Comparison of ENCODE assay signal across 2 cellular contexts in the genomic region with DNA sequence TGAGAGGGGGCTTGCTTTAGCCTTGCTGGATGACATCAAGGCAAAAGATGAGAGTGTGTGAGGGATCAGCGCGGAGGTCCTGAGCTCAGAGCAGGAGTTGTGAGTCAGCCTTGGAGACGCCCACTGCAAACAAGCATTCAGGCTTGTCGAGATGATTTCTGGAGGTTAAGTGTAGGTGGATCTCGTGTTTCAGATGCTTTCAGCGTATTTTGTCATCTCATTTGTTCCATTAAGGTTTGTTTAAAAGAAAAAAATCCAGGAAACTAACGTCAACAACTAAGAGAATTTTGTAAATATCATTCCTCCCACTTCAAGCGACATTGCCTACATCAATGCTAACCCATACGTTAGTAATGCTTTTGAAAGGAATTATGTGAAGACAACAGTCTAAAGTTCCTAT.
TF ChIP-seq lines count a peak whose summit lies in the region.

No MANE protein-coding gene starts in this region.

TF ChIP-seq in SK-N-SH treated with all-trans-retinoic acid at 6 μM for 48 hours, 23 proteins besides CTCF, POLR2A, EP300 and RAD21 (continued from another document):
- TF ChIP-seq, protein P1, sequence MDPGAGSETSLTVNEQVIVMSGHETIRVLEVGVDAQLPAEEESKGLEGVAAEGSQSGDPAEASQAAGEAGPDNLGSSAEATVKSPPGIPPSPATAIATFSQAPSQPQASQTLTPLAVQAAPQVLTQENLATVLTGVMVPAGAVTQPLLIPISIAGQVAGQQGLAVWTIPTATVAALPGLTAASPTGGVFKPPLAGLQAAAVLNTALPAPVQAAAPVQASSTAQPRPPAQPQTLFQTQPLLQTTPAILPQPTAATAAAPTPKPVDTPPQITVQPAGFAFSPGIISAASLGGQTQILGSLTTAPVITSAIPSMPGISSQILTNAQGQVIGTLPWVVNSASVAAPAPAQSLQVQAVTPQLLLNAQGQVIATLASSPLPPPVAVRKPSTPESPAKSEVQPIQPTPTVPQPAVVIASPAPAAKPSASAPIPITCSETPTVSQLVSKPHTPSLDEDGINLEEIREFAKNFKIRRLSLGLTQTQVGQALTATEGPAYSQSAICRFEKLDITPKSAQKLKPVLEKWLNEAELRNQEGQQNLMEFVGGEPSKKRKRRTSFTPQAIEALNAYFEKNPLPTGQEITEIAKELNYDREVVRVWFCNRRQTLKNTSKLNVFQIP (CRISPR knock-in tag; IDR thresholded peaks at IDR 0.05; ENCODE audit: borderline replicate concordance, low read depth): no peak
- no peak for TF ChIP-seq TOX (CRISPR knock-in tag; IDR thresholded peaks at IDR 0.05; ENCODE audit: borderline replicate concordance)
- TF ChIP-seq, protein P2, sequence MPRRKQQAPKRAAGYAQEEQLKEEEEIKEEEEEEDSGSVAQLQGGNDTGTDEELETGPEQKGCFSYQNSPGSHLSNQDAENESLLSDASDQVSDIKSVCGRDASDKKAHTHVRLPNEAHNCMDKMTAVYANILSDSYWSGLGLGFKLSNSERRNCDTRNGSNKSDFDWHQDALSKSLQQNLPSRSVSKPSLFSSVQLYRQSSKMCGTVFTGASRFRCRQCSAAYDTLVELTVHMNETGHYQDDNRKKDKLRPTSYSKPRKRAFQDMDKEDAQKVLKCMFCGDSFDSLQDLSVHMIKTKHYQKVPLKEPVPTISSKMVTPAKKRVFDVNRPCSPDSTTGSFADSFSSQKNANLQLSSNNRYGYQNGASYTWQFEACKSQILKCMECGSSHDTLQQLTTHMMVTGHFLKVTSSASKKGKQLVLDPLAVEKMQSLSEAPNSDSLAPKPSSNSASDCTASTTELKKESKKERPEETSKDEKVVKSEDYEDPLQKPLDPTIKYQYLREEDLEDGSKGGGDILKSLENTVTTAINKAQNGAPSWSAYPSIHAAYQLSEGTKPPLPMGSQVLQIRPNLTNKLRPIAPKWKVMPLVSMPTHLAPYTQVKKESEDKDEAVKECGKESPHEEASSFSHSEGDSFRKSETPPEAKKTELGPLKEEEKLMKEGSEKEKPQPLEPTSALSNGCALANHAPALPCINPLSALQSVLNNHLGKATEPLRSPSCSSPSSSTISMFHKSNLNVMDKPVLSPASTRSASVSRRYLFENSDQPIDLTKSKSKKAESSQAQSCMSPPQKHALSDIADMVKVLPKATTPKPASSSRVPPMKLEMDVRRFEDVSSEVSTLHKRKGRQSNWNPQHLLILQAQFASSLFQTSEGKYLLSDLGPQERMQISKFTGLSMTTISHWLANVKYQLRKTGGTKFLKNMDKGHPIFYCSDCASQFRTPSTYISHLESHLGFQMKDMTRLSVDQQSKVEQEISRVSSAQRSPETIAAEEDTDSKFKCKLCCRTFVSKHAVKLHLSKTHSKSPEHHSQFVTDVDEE (CRISPR knock-in tag; IDR thresholded peaks at IDR 0.05): no peak
- no peak for TF ChIP-seq GLIS3 (CRISPR knock-in tag; IDR thresholded peaks at IDR 0.05)
- TF ChIP-seq, protein P3, sequence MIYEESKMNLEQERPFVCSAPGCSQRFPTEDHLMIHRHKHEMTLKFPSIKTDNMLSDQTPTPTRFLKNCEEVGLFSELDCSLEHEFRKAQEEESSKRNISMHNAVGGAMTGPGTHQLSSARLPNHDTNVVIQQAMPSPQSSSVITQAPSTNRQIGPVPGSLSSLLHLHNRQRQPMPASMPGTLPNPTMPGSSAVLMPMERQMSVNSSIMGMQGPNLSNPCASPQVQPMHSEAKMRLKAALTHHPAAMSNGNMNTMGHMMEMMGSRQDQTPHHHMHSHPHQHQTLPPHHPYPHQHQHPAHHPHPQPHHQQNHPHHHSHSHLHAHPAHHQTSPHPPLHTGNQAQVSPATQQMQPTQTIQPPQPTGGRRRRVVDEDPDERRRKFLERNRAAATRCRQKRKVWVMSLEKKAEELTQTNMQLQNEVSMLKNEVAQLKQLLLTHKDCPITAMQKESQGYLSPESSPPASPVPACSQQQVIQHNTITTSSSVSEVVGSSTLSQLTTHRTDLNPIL (CRISPR knock-in tag; IDR thresholded peaks at IDR 0.05; ENCODE audit: low read depth): no peak
- TF ChIP-seq ISL1 (CRISPR knock-in tag; IDR thresholded peaks at IDR 0.05): no peak
- no peak for TF ChIP-seq ZNF70 (CRISPR knock-in tag; IDR thresholded peaks at IDR 0.05)
- TF ChIP-seq TCF4 (CRISPR knock-in tag; IDR thresholded peaks at IDR 0.05; ENCODE audit: borderline replicate concordance): no peak
- TF ChIP-seq, protein P4, sequence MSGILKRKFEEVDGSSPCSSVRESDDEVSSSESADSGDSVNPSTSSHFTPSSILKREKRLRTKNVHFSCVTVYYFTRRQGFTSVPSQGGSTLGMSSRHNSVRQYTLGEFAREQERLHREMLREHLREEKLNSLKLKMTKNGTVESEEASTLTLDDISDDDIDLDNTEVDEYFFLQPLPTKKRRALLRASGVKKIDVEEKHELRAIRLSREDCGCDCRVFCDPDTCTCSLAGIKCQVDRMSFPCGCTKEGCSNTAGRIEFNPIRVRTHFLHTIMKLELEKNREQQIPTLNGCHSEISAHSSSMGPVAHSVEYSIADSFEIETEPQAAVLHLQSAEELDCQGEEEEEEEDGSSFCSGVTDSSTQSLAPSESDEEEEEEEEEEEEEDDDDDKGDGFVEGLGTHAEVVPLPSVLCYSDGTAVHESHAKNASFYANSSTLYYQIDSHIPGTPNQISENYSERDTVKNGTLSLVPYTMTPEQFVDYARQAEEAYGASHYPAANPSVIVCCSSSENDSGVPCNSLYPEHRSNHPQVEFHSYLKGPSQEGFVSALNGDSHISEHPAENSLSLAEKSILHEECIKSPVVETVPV (CRISPR knock-in tag; IDR thresholded peaks at IDR 0.05): no peak
- no peak for TF ChIP-seq ARNTL (CRISPR knock-in tag; IDR thresholded peaks at IDR 0.05; ENCODE audit: borderline replicate concordance, low read depth)

TF ChIP-seq in SK-N-SH, 30 proteins besides CTCF, POLR2A, EP300 and RAD21 (continued from another document):
- TF ChIP-seq, protein P5, sequence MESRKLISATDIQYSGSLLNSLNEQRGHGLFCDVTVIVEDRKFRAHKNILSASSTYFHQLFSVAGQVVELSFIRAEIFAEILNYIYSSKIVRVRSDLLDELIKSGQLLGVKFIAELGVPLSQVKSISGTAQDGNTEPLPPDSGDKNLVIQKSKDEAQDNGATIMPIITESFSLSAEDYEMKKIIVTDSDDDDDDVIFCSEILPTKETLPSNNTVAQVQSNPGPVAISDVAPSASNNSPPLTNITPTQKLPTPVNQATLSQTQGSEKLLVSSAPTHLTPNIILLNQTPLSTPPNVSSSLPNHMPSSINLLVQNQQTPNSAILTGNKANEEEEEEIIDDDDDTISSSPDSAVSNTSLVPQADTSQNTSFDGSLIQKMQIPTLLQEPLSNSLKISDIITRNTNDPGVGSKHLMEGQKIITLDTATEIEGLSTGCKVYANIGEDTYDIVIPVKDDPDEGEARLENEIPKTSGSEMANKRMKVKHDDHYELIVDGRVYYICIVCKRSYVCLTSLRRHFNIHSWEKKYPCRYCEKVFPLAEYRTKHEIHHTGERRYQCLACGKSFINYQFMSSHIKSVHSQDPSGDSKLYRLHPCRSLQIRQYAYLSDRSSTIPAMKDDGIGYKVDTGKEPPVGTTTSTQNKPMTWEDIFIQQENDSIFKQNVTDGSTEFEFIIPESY (IDR thresholded peaks at IDR 0.05; ENCODE audit: borderline replicate concordance, low read depth): no peak
- TF ChIP-seq, protein P6, sequence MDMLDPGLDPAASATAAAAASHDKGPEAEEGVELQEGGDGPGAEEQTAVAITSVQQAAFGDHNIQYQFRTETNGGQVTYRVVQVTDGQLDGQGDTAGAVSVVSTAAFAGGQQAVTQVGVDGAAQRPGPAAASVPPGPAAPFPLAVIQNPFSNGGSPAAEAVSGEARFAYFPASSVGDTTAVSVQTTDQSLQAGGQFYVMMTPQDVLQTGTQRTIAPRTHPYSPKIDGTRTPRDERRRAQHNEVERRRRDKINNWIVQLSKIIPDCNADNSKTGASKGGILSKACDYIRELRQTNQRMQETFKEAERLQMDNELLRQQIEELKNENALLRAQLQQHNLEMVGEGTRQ (IDR thresholded peaks at IDR 0.05; ENCODE audit: borderline replicate concordance, low read depth, low read length): no peak
- no peak for TF ChIP-seq NFIC (IDR thresholded peaks at IDR 0.05; ENCODE audit: borderline replicate concordance)
